ENCODE assay signal across 11 cellular contexts in genomic region chr11:13260196-13260962, GRCh38. TPM values are rescaled to one million over a fixed set of nuclear protein-coding genes. Genes with fewer than 3 reads are reported as not detected.
DNase-seq lines count a peak whose midpoint lies in the region; ATAC-seq, FAIRE-seq and TF ChIP-seq lines count a peak whose summit lies in the region.
"Had no signal": no experiment of that assay in that cellular context is flagged by ENCODE, and none has a peak within 500 bp of the region (broad histone marks: within the 10 kb centered on the region; RNA-seq: fewer than 3 reads in every experiment).

No MANE protein-coding gene starts in this region.

- TF ChIP-seq POLR2A in A549 (IDR thresholded peaks at IDR 0.05; ENCODE audit: low read length) (no peak), GM12892 (IDR thresholded peaks at IDR 0.05; ENCODE audit: low read depth, low read length) (no peak)

- H3K27me3 ChIP-seq in endodermal cell (ENCODE audit: control insufficient read depth, insufficient read depth, low read length, poor library complexity, severe bottlenecking) (peaks cover 36% of the 10 kb centered on the region), osteoblast (ENCODE audit: insufficient read depth, low read length) (no peaks in the 10 kb centered on the region)

- H3K4me1 ChIP-seq in A549 (peaks cover 30% of the 10 kb centered on the region), endodermal cell (ENCODE audit: control insufficient read depth, insufficient read depth, low read length) (no peaks in the 10 kb centered on the region), osteoblast (ENCODE audit: insufficient read depth, low read length) (peaks cover 30% of the 10 kb centered on the region)

- peak overlapping the region; percentile 69; the same call in 2 of the 3 replicates for H3K4me2 ChIP-seq in A549
- H3K4me2 ChIP-seq in osteoblast (ENCODE audit: insufficient read depth, low read length) = peak overlapping the region; percentile 55
- H3K4me2 ChIP-seq: KMS-11 had no signal

- no peaks in the 10 kb centered on the region for H4K20me1 ChIP-seq in osteoblast (ENCODE audit: insufficient read depth, low read length)

- H3K9me3 ChIP-seq in A549 (no peaks in the 10 kb centered on the region), KOPT-K1 (ENCODE audit: insufficient read depth, low read length, poor library complexity, severe bottlenecking) (no peaks in the 10 kb centered on the region), endodermal cell (ENCODE audit: control insufficient read depth, low read length) (no peaks in the 10 kb centered on the region), osteoblast (ENCODE audit: low read depth, low read length) (no peaks in the 10 kb centered on the region)

- DNase-seq in A549 (ENCODE audit: low read depth in 1 of 2, low spot score in 1 of 2) = no peak
- peak; percentile 72 for DNase-seq in endodermal cell
- DNase-seq in osteoblast (ENCODE audit: insufficient read length, low spot score, missing footprints) = no peak
- no peak for DNase-seq in DMS114 treated with DMSO at 0.1 percent for 48 hours (lab: John Stamatoyannopoulos, UW; ENCODE audit: unreplicated experiment)
- no peak for DNase-seq in DMS 273 (lab: John Stamatoyannopoulos, UW; ENCODE audit: unreplicated experiment)
- DNase-seq in GM12892 (ENCODE audit: insufficient read length) = no peak
- DNase-seq: CD8-positive, alpha-beta T cell; cerebellar nuclear complex had no signal

- H3K9ac ChIP-seq in endodermal cell (ENCODE audit: extremely low read depth, low read length, poor library complexity, severe bottlenecking) = no peak overlapping the region
- H3K9ac ChIP-seq: KMS-11 had no signal

- H3K36me3 Mint-ChIP-seq in endodermal cell (ENCODE audit: low read depth) = no peaks in the 10 kb centered on the region
- H3K36me3 Mint-ChIP-seq: CD8-positive, alpha-beta T cell had no signal

- H3K36me3 ChIP-seq in KOPT-K1 (ENCODE audit: insufficient read depth, low read length) (no peaks in the 10 kb centered on the region), endodermal cell (ENCODE audit: control insufficient read depth, insufficient read depth, low read length) (no peaks in the 10 kb centered on the region), osteoblast (ENCODE audit: insufficient read depth, low read length) (no peaks in the 10 kb centered on the region)

- POLR2A ChIA-PET in A549 (lab: Yijun Ruan, JAX) = interaction anchor here (1.9 kb wide), 1 partner anchor 45 kb away, joined by 7 read pairs; no protein-coding TSS in a partner anchor

- no peak for TF ChIP-seq RAD21 in A549 (conservative IDR thresholded peaks at IDR 0.05 in 1 of 2, IDR thresholded peaks at IDR 0.05 in 1 of 2)

- FAIRE-seq in A549 (lab: Jason Lieb, UNC) (no peak), GM12892 (lab: Jason Lieb, UNC) (no peak)

- H3K27ac ChIP-seq in A549 = peak overlapping the region; percentile 62 to 84
- peak overlapping the region; percentile 57 for H3K27ac ChIP-seq in KOPT-K1 (ENCODE audit: low read depth, low read length, poor library complexity, severe bottlenecking)
- H3K27ac ChIP-seq in endodermal cell (ENCODE audit: low read depth, low read length) = no peak overlapping the region
- H3K27ac ChIP-seq in osteoblast (ENCODE audit: low read depth, low read length) = peak overlapping the region; percentile 91
- H3K27ac ChIP-seq: KMS-11 had no signal

- H3K79me2 ChIP-seq in osteoblast (ENCODE audit: insufficient read depth, low read length) = no peaks in the 10 kb centered on the region

- H2AFZ ChIP-seq in osteoblast (ENCODE audit: low read length) = peak overlapping the region; percentile 69

- CTCF ChIA-PET in A549 (lab: Yijun Ruan, JAX) = interaction anchor here (0.6 to 5.2 kb wide), 9 partner anchors 11 to 54 kb away, joined by 3 to 30 read pairs (median 3); no protein-coding TSS in a partner anchor

- 83% methylated on average over 7 of the region's 7 CpGs for WGBS in A549 (ENCODE audit: missing lambda C conversion rate)
- 72 to 78% methylated on average over 7 of the region's 7 CpGs for WGBS in endodermal cell (ENCODE audit: insufficient coverage in 1 of 2, insufficient read length in 1 of 2), 2 experiments

- H3K4me1 Mint-ChIP-seq in endodermal cell = peaks cover 23% of the 10 kb centered on the region

- TF ChIP-seq CTCF in A549 (IDR thresholded peaks at IDR 0.05) (no peak), endodermal cell (conservative IDR thresholded peaks at IDR 0.05) (no peak), osteoblast (IDR thresholded peaks at IDR 0.05; ENCODE audit: extremely low read depth, low read depth, low read length) (no peak)

- no peak for TF ChIP-seq EP300 in A549 (IDR thresholded peaks at IDR 0.05)

- H3K4me3 Mint-ChIP-seq in endodermal cell = no peak overlapping the region
- H3K4me3 Mint-ChIP-seq: CD8-positive, alpha-beta T cell had no signal

- H3K4me3 ChIP-seq in A549 (no peak overlapping the region), endodermal cell (ENCODE audit: low read length) (no peak overlapping the region), osteoblast (ENCODE audit: insufficient read depth, low read length) (no peak overlapping the region)

- H3K27me3 Mint-ChIP-seq in endodermal cell (ENCODE audit: insufficient read depth) = peaks cover 21% of the 10 kb centered on the region

- ATAC-seq in A549 (no peak), HG02973 (IDR thresholded peaks at IDR 0.05; ENCODE audit: unreplicated experiment) (no peak)
- ATAC-seq: CD8-positive, alpha-beta T cell had no signal

- H3K27ac Mint-ChIP-seq in endodermal cell = no peak overlapping the region
- H3K27ac Mint-ChIP-seq: CD8-positive, alpha-beta T cell had no signal

- H3K9me3 Mint-ChIP-seq in endodermal cell = no peaks in the 10 kb centered on the region
- H3K9me3 Mint-ChIP-seq: CD8-positive, alpha-beta T cell had no signal

TF ChIP-seq in A549, 52 proteins besides CTCF, POLR2A, EP300 and RAD21:
- no peak for TF ChIP-seq SREBF2 (IDR thresholded peaks at IDR 0.05)
- no peak for TF ChIP-seq HOXB5 (CRISPR knock-in tag; IDR thresholded peaks at IDR 0.05)
- TF ChIP-seq MYC (IDR thresholded peaks at IDR 0.05; ENCODE audit: borderline replicate concordance, low read length) = no peak
- TF ChIP-seq CBX2 (IDR thresholded peaks at IDR 0.05; ENCODE audit: borderline replicate concordance, low read depth) = no peak
- TF ChIP-seq ZC3H11A (IDR thresholded peaks at IDR 0.05) = no peak
- no peak for TF ChIP-seq HOXA7 (CRISPR knock-in tag; IDR thresholded peaks at IDR 0.05)
- TF ChIP-seq ESRRA (IDR thresholded peaks at IDR 0.05; ENCODE audit: borderline replicate concordance, low read length) = no peak
- TF ChIP-seq PHF8 (IDR thresholded peaks at IDR 0.05; ENCODE audit: borderline replicate concordance, low read depth) = no peak
- no peak for TF ChIP-seq FOXS1 (CRISPR knock-in tag; IDR thresholded peaks at IDR 0.05)
- no peak for TF ChIP-seq BHLHE40 (IDR thresholded peaks at IDR 0.05; ENCODE audit: low read depth, low read length)
- TF ChIP-seq TFCP2L1 (CRISPR knock-in tag; IDR thresholded peaks at IDR 0.05) = no peak
- no peak for TF ChIP-seq RARB (CRISPR knock-in tag; IDR thresholded peaks at IDR 0.05)

RNA-seq across cellular contexts. Expression of gene BMAL1, which starts 17.2 kb away (rescaled TPM):
- 25.2 and 29.2 TPM in 2 replicates for polyA plus RNA-seq in A549 (2011; rRNA removed)
- polyA plus RNA-seq in A549 (2012; cell fraction: cytosol; rRNA removed) = 7.3 and 8.2 TPM in 2 replicates
- 6.5 and 10.4 TPM in 2 replicates for polyA plus RNA-seq in A549 (2012; cell fraction: nucleus; rRNA removed)
- 20.1 to 29.2 TPM (median 28.6 TPM) in 3 replicates for polyA plus RNA-seq in A549 (2017; fragmentation: RNase III; extraction: RNeasy Plus Mini Kit Qiagen cat#74134 plus additional on column Dnase treatment)
- 22.2 and 40.0 TPM in 2 replicates for polyA minus RNA-seq in A549 (2011; rRNA and poly(A)+ RNA removed)
- total RNA-seq in endodermal cell = 1 to 10 TPM; 3.7 to 7.2 TPM
- 4.3 TPM for polyA plus RNA-seq in endodermal cell (2013, experiment 1 of 2)
- polyA plus RNA-seq in endodermal cell (2013, experiment 2 of 2) = 5.7 TPM
- total RNA-seq in osteoblast = 8.5 and 13.0 TPM in 2 replicates
- polyA plus RNA-seq in GM12892 (2012; ENCODE audit: missing spikeins) = 9.3 TPM
